ENCODE assay signal across 23 cellular contexts in genomic region chr19:9939301-9939913, GRCh38. TPM values are rescaled to one million over a fixed set of nuclear protein-coding genes. Genes with fewer than 3 reads are reported as not detected.
DNase-seq lines count a peak whose midpoint lies in the region; ATAC-seq and TF ChIP-seq lines count a peak whose summit lies in the region.
"Had no signal": no experiment of that assay in that cellular context is flagged by ENCODE, and none has a peak within 500 bp of the region (broad histone marks: within the 10 kb centered on the region; RNA-seq: fewer than 3 reads in every experiment).

No MANE protein-coding gene starts in this region.

- peaks cover 3% of the 10 kb centered on the region for H3K4me1 ChIP-seq in PC-3 (ENCODE audit: insufficient read depth, low read length)
- peaks cover 0 to 21% (median 17%) of the 10 kb centered on the region in 4 donors for H3K4me1 ChIP-seq in liver (ENCODE audit: control insufficient read depth in 4 of 4, insufficient read depth in 4 of 4, low read length in 3 of 4)

- in situ Hi-C loops in brain microvascular endothelial cell (cut with HindIII; ENCODE audit: low pct_ligation_motif_present, low sequenced_read_pairs): no loop called here

- ATAC-seq in PC-3 (no peak), GM21786 (IDR thresholded peaks at IDR 0.05; ENCODE audit: unreplicated experiment) (no peak)
- ATAC-seq: activated CD8-positive, alpha-beta T cell treated with anti-CD3 and anti-CD28 coated beads for 36 hours; activated T-cell treated with anti-CD3 and anti-CD28 coated beads, Interleukin-2, amount 50 U/mL, for 72 hours; psoas muscle; Right ventricle myocardium inferior; T-cell had no signal

- peak; percentile 69 for DNase-seq in EH (ENCODE audit: low read depth)
- peak; percentile 29 for DNase-seq in PC-3
- peak; percentile 43 for DNase-seq in brain microvascular endothelial cell
- no peak for DNase-seq in NCI-H345 (lab: John Stamatoyannopoulos, UW)
- DNase-seq in activated gamma-delta T cell treated with Interleukin-2 at 50 U/mL for 16 hours: no peak
- DNase-seq in SIG-M5 treated with dmso at 0.1 percent for 504 hours (lab: John Stamatoyannopoulos, UW; ENCODE audit: unreplicated experiment): no peak
- DNase-seq: activated CD8-positive, alpha-beta T cell treated with anti-CD3 and anti-CD28 coated beads for 36 hours; activated T-cell treated with anti-CD3 and anti-CD28 coated beads, Interleukin-2, amount 50 U/mL, for 72 hours; caudate nucleus; effector CD4-positive, alpha-beta T cell; esophagus squamous epithelium; kidney; mesendoderm; NCI-H187 treated with DMSO at 0.1 percent for 48 hours; nephron progenitor cell; psoas muscle; stimulated activated CD4-positive, alpha-beta T cell treated with anti-CD3 and anti-CD28 coated beads, Interleukin-4, amount 100 ng/mL, for 4 hours; T-cell had no signal

- H3K27me3 ChIP-seq in PC-3 (ENCODE audit: low read length) (peaks cover 14% of the 10 kb centered on the region), brain microvascular endothelial cell (replicated peaks) (no peaks in the 10 kb centered on the region), liver (ENCODE audit: control insufficient read depth in 4 of 4, insufficient read depth in 4 of 4, low read length in 3 of 4) (no peaks in the 10 kb centered on the region)

- 82% methylated on average over 3 of the region's 3 CpGs for WGBS in liver

- no peak overlapping the region for H2AFZ ChIP-seq in PC-3 (ENCODE audit: low read length)

- TF ChIP-seq CTCF in PC-3 (conservative IDR thresholded peaks at IDR 0.05; ENCODE audit: low read depth, low read length) (no peak), brain microvascular endothelial cell (IDR thresholded peaks at IDR 0.05; ENCODE audit: low read depth, low read length, missing control alignments) (no peak), liver (IDR thresholded peaks at IDR 0.05; ENCODE audit: low read depth, low read length, missing input control) (no peak)

- no peak overlapping the region for H3K4me2 ChIP-seq in PC-3 (ENCODE audit: low read length)
- H3K4me2 ChIP-seq: smooth muscle cell had no signal

- H3K36me3 ChIP-seq in PC-3 (ENCODE audit: low read depth, low read length) (no peaks in the 10 kb centered on the region), brain microvascular endothelial cell (replicated peaks) (no peaks in the 10 kb centered on the region), liver (ENCODE audit: control insufficient read depth in 4 of 4, insufficient read depth in 3 of 4, low read depth in 1 of 4, low read length in 3 of 4) (no peaks in the 10 kb centered on the region)
- H3K36me3 ChIP-seq: esophagus squamous epithelium had no signal

- intact Hi-C loops in PC-3 (cut with micrococcal nuclease): no loop called here

- no peaks in the 10 kb centered on the region for H3K9me2 ChIP-seq in PC-3 (replicated peaks; ENCODE audit: low read length)

- H3K27ac ChIP-seq in PC-3 (ENCODE audit: low read length): no peak overlapping the region
- H3K27ac ChIP-seq in brain microvascular endothelial cell: no peak overlapping the region
- H3K27ac ChIP-seq in liver (ENCODE audit: low read depth in 1 of 2, low read length in 2 of 2): no peak overlapping the region
- H3K27ac ChIP-seq: esophagus squamous epithelium, psoas muscle had no signal

- H3F3A ChIP-seq in PC-3 (ENCODE audit: low read length, unreplicated experiment): no peaks in the 10 kb centered on the region

- POLR2A ChIA-PET in PC-3 (lab: Charles Lee; ENCODE audit: unreplicated experiment): no interaction called here

- H3K9ac ChIP-seq in PC-3 (ENCODE audit: low read length): no peak overlapping the region
- H3K9ac ChIP-seq in liver (ENCODE audit: low read depth in 1 of 2, low read length in 2 of 2): no peak overlapping the region

- H3K9me3 ChIP-seq in PC-3 (ENCODE audit: low read length): no peaks in the 10 kb centered on the region
- peaks cover 0 to 9% (median 4%) of the 10 kb centered on the region in 4 donors for H3K9me3 ChIP-seq in liver (ENCODE audit: control insufficient read depth in 4 of 4, low read length in 3 of 4)

- no peak overlapping the region for H3K4me3 ChIP-seq in PC-3 (ENCODE audit: low read length)
- no peak overlapping the region for H3K4me3 ChIP-seq in brain microvascular endothelial cell (ENCODE audit: low read depth, low read length)
- H3K4me3 ChIP-seq in liver (ENCODE audit: low read depth in 1 of 3, low read length in 3 of 3): no peak overlapping the region
- H3K4me3 ChIP-seq: esophagus squamous epithelium, psoas muscle, smooth muscle cell had no signal

- no TSS peak for BruUV-seq in PC-3 (replicated peaks; lab: Mats Ljungman, UMichigan)

- no peak for TF ChIP-seq RAD21 in liver (IDR thresholded peaks at IDR 0.05)

- CTCF ChIA-PET in PC-3 (lab: Charles Lee): interaction anchor here (0.9 kb wide), 1 partner anchor 88 kb away, joined by 3 read pairs; no protein-coding TSS in a partner anchor

- no peaks in the 10 kb centered on the region for H4K20me1 ChIP-seq in PC-3 (ENCODE audit: low read length)

- no peaks in the 10 kb centered on the region for H3K79me2 ChIP-seq in PC-3 (ENCODE audit: low read length)

TF ChIP-seq in liver, 16 proteins besides CTCF, POLR2A, EP300 and RAD21:
- TF ChIP-seq, protein P1, sequence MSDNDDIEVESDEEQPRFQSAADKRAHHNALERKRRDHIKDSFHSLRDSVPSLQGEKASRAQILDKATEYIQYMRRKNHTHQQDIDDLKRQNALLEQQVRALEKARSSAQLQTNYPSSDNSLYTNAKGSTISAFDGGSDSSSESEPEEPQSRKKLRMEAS (IDR thresholded peaks at IDR 0.05): no peak
- TF ChIP-seq, protein P2, sequence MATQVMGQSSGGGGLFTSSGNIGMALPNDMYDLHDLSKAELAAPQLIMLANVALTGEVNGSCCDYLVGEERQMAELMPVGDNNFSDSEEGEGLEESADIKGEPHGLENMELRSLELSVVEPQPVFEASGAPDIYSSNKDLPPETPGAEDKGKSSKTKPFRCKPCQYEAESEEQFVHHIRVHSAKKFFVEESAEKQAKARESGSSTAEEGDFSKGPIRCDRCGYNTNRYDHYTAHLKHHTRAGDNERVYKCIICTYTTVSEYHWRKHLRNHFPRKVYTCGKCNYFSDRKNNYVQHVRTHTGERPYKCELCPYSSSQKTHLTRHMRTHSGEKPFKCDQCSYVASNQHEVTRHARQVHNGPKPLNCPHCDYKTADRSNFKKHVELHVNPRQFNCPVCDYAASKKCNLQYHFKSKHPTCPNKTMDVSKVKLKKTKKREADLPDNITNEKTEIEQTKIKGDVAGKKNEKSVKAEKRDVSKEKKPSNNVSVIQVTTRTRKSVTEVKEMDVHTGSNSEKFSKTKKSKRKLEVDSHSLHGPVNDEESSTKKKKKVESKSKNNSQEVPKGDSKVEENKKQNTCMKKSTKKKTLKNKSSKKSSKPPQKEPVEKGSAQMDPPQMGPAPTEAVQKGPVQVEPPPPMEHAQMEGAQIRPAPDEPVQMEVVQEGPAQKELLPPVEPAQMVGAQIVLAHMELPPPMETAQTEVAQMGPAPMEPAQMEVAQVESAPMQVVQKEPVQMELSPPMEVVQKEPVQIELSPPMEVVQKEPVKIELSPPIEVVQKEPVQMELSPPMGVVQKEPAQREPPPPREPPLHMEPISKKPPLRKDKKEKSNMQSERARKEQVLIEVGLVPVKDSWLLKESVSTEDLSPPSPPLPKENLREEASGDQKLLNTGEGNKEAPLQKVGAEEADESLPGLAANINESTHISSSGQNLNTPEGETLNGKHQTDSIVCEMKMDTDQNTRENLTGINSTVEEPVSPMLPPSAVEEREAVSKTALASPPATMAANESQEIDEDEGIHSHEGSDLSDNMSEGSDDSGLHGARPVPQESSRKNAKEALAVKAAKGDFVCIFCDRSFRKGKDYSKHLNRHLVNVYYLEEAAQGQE (IDR thresholded peaks at IDR 0.05): peak; percentile 15

RNA-seq across cellular contexts. Expression of gene OLFM2, which starts 3.1 kb away (rescaled TPM):
- total RNA-seq in PC-3 (2014; rRNA removed) (1.6 and 1.7 TPM in 2 replicates), liver (1 to 10 TPM; 1.1 to 3.6 TPM)
- polyA plus RNA-seq in liver: 10 to 100 TPM in 1 of 2 donors, under 1 TPM in 1; 0.49 to 28.9 TPM
- total RNA-seq: B cell had no signal

Comparison
In these comparisons a context has a peak if more than half of its experiments do, and no peak if none do; other contexts are left out.
1. DNase-seq: peak in EH (single experiment), PC-3 (single experiment) and brain microvascular endothelial cell (single experiment); none in NCI-H345 (single experiment), activated gamma-delta T cell treated with Interleukin-2 at 50 U/mL for 16 hours (single experiment) and SIG-M5 treated with dmso at 0.1 percent for 504 hours (single experiment).